In the genomic region with DNA sequence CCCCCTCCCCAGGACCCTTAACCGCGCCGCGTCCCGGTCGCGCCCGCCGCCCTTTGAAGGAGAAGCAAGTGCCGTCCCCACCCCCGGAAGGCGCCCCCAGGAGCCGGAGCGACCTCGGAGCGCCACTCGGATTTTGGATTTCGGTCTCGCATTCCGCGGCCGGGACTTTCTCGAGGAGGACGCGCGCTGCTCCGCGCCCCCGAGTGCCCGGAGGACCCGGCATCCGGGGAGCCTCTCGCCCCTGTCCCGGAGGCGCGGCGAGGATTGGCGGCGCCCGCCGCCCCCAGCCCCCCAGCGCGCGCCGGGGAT, we compare ENCODE assay signal across 8 cellular contexts. TPM values are rescaled to one million over a fixed set of nuclear protein-coding genes. Genes with fewer than 3 reads are reported as not detected.
DNase-seq lines count a peak whose midpoint lies in the region; ATAC-seq, FAIRE-seq and TF ChIP-seq lines count a peak whose summit lies in the region.

No MANE protein-coding gene starts in this region.

- peaks cover 8% of the 10 kb centered on the region for H3K4me1 ChIP-seq in keratinocyte (ENCODE audit: control insufficient read depth, extremely low read depth, insufficient read depth, low read length)
- peaks cover 2 to 55% (median 49%) of the 10 kb centered on the region in 5 donors for H3K4me1 ChIP-seq in subcutaneous abdominal adipose tissue (ENCODE audit: control insufficient read depth in 5 of 5, insufficient read depth in 5 of 5, low read length in 5 of 5)

- no peak for ATAC-seq in activated naive CD8-positive, alpha-beta T cell treated with anti-CD3 and anti-CD28 coated beads, Interleukin-2, amount 10 ng/mL, durations not matched to agents 7 days and 5 days (ENCODE audit: low read depth)

- H3K4me3 Mint-ChIP-seq in T-helper 2 cell treated with Interferon-gamma antibody and Interleukin-4, amounts not matched to agents 5 μg/mL and 100 μg/mL, for 36 hours = peak overlapping the region; percentile 75
- peak overlapping the region; percentile 82 for H3K4me3 Mint-ChIP-seq in activated naive CD8-positive, alpha-beta T cell treated with anti-CD3 and anti-CD28 coated beads, Interleukin-2, amount 10 ng/mL, durations not matched to agents 7 days and 5 days

- H2AFZ ChIP-seq in keratinocyte (ENCODE audit: control insufficient read depth, low read length) = no peak overlapping the region

- H3K9me1 ChIP-seq in keratinocyte (ENCODE audit: control insufficient read depth, extremely low read depth, insufficient read depth, low read length) = no peaks in the 10 kb centered on the region

- peak overlapping the region; percentile 83 for H3K9ac ChIP-seq in keratinocyte (ENCODE audit: control insufficient read depth, extremely low read depth, insufficient read depth, low read length)
- H3K9ac ChIP-seq in subcutaneous abdominal adipose tissue (ENCODE audit: low read length in 5 of 5) = peak overlapping the region in 4 of 5 donors; percentile 37 to 84 (median 76)

- peaks cover 36% of the 10 kb centered on the region for H3K79me2 ChIP-seq in keratinocyte (ENCODE audit: control insufficient read depth, insufficient read depth, low read length)

- H4K20me1 ChIP-seq in keratinocyte (ENCODE audit: control insufficient read depth, extremely low read depth, insufficient read depth, low read length) = peaks cover 5% of the 10 kb centered on the region

- no peak for TF ChIP-seq CTCF in keratinocyte (optimal IDR thresholded peaks at IDR 0.05 in 1 of 3, IDR thresholded peaks at IDR 0.05 in 1 of 3, conservative IDR thresholded peaks at IDR 0.05 in 1 of 3; ENCODE audit: extremely low read depth in 1 of 3, insufficient read depth in 2 of 3, low read length in 3 of 3)

- H3K36me3 ChIP-seq in keratinocyte (ENCODE audit: control insufficient read depth in 2 of 2, extremely low read depth in 1 of 2, insufficient read depth in 2 of 2, low read length in 2 of 2) (peaks cover 10 to 17% of the 10 kb centered on the region in 2 experiments), subcutaneous abdominal adipose tissue (ENCODE audit: control insufficient read depth in 5 of 5, insufficient read depth in 5 of 5, low read length in 5 of 5) (peaks cover 0 to 22% (median 16%) of the 10 kb centered on the region in 5 donors)

- peaks cover 8% of the 10 kb centered on the region for H3K4me1 Mint-ChIP-seq in T-helper 2 cell treated with Interferon-gamma antibody and Interleukin-4, amounts not matched to agents 5 μg/mL and 100 μg/mL, for 36 hours (ENCODE audit: low read depth)
- peaks cover 9% of the 10 kb centered on the region for H3K4me1 Mint-ChIP-seq in activated naive CD8-positive, alpha-beta T cell treated with anti-CD3 and anti-CD28 coated beads, Interleukin-2, amount 10 ng/mL, durations not matched to agents 7 days and 5 days

- POLR2A ChIA-PET in activated naive CD8-positive, alpha-beta T cell treated with anti-CD3 and anti-CD28 coated beads, Interleukin-2, amount 10 ng/mL, durations not matched to agents 7 days and 5 days (lab: Charles Lee) = interaction anchor here (1.0 kb wide), 3 partner anchors 10 to 17 kb away, joined by 3 to 8 read pairs (median 3); no protein-coding TSS in a partner anchor

- peaks cover 23% of the 10 kb centered on the region for H3K36me3 Mint-ChIP-seq in T-helper 2 cell treated with Interferon-gamma antibody and Interleukin-4, amounts not matched to agents 5 μg/mL and 100 μg/mL, for 36 hours (ENCODE audit: low read depth)
- peaks cover 9% of the 10 kb centered on the region for H3K36me3 Mint-ChIP-seq in activated naive CD8-positive, alpha-beta T cell treated with anti-CD3 and anti-CD28 coated beads, Interleukin-2, amount 10 ng/mL, durations not matched to agents 7 days and 5 days

- no peak overlapping the region for H3K27ac ChIP-seq in keratinocyte (ENCODE audit: control insufficient read depth, insufficient read depth, low read length)
- peak overlapping the region; percentile 72 for H3K27ac ChIP-seq in subcutaneous abdominal adipose tissue (ENCODE audit: low read depth, low read length)

- DNase-seq in T-helper 2 cell treated with Interferon-gamma antibody and Interleukin-4, amounts not matched to agents 5 μg/mL and 100 μg/mL, for 36 hours (ENCODE audit: low spot score) = no peak
- DNase-seq in T-helper 2 cell (no peak), keratinocyte (ENCODE audit: low read depth, low spot score) (no peak), NCI-H1048 (lab: John Stamatoyannopoulos, UW) (no peak), retina (no peak), NCI-H510A treated with DMSO at 0.1 percent for 48 hours (lab: John Stamatoyannopoulos, UW) (no peak)
- DNase-seq in activated naive CD8-positive, alpha-beta T cell treated with anti-CD3 and anti-CD28 coated beads, Interleukin-2, amount 10 ng/mL, durations not matched to agents 7 days and 5 days = no peak

- H3K4me3 ChIP-seq in keratinocyte (ENCODE audit: control insufficient read depth in 2 of 3, extremely low read depth in 1 of 3, insufficient read depth in 2 of 3, low read depth in 1 of 3, low read length in 3 of 3) = peak overlapping the region; percentile 69 to 87 (median 85)
- H3K4me3 ChIP-seq in subcutaneous abdominal adipose tissue (ENCODE audit: low read depth in 1 of 5, low read length in 5 of 5) = peak overlapping the region in 4 of 5 donors; percentile 75 to 86 (median 78)

- no peak for FAIRE-seq in keratinocyte (lab: Jason Lieb, UNC)

- H3K27me3 Mint-ChIP-seq in T-helper 2 cell treated with Interferon-gamma antibody and Interleukin-4, amounts not matched to agents 5 μg/mL and 100 μg/mL, for 36 hours (ENCODE audit: low read depth) = no peaks in the 10 kb centered on the region
- no peaks in the 10 kb centered on the region for H3K27me3 Mint-ChIP-seq in activated naive CD8-positive, alpha-beta T cell treated with anti-CD3 and anti-CD28 coated beads, Interleukin-2, amount 10 ng/mL, durations not matched to agents 7 days and 5 days

- no peaks in the 10 kb centered on the region for H3K9me3 Mint-ChIP-seq in T-helper 2 cell treated with Interferon-gamma antibody and Interleukin-4, amounts not matched to agents 5 μg/mL and 100 μg/mL, for 36 hours
- no peaks in the 10 kb centered on the region for H3K9me3 Mint-ChIP-seq in activated naive CD8-positive, alpha-beta T cell treated with anti-CD3 and anti-CD28 coated beads, Interleukin-2, amount 10 ng/mL, durations not matched to agents 7 days and 5 days

- peak overlapping the region; percentile 84 for H3K27ac Mint-ChIP-seq in T-helper 2 cell treated with Interferon-gamma antibody and Interleukin-4, amounts not matched to agents 5 μg/mL and 100 μg/mL, for 36 hours
- H3K27ac Mint-ChIP-seq in activated naive CD8-positive, alpha-beta T cell treated with anti-CD3 and anti-CD28 coated beads, Interleukin-2, amount 10 ng/mL, durations not matched to agents 7 days and 5 days = peak overlapping the region; percentile 82

- dilution Hi-C loops in keratinocyte (cut with MboI; ENCODE audit: extremely low pct_ligation_motif_present, low sequenced_read_pairs) = no loop called here

- no peaks in the 10 kb centered on the region for H3K27me3 ChIP-seq in keratinocyte (ENCODE audit: control insufficient read depth, extremely low read depth, insufficient read depth, low read length)
- H3K27me3 ChIP-seq in subcutaneous abdominal adipose tissue (ENCODE audit: control insufficient read depth in 5 of 5, insufficient read depth in 4 of 5, low read length in 5 of 5) = no peaks in the 10 kb centered on the region

- no peaks in the 10 kb centered on the region for H3K9me3 ChIP-seq in keratinocyte (ENCODE audit: control insufficient read depth, low read depth, low read length)
- H3K9me3 ChIP-seq in subcutaneous abdominal adipose tissue (ENCODE audit: control insufficient read depth in 5 of 5, low read length in 5 of 5) = no peaks in the 10 kb centered on the region

- H3K4me2 ChIP-seq in keratinocyte (ENCODE audit: control insufficient read depth, extremely low read depth, insufficient read depth, low read depth, low read length) = no peak overlapping the region

RNA-seq across cellular contexts. Expression of gene MIDN, which starts 1.6 kb away (rescaled TPM):
- total RNA-seq in activated naive CD8-positive, alpha-beta T cell treated with anti-CD3 and anti-CD28 coated beads, Interleukin-2, amount 10 ng/mL, durations not matched to agents 7 days and 5 days = 10 to 100 TPM; 75.2 to 80.7 TPM
- 4.7 to 14.1 TPM (median 6.8 TPM) in 3 replicates for polyA plus RNA-seq in keratinocyte
- polyA plus RNA-seq in keratinocyte (2011; ENCODE audit: low read depth) = 9.3 TPM
- polyA plus RNA-seq in keratinocyte (2011; cell fraction: cytosol; rRNA removed) = 3.8 and 6.9 TPM in 2 replicates
- 23.5 and 31.4 TPM in 2 replicates for polyA plus RNA-seq in keratinocyte (2011; cell fraction: nucleus; rRNA removed)
- polyA plus RNA-seq in keratinocyte (2012; ENCODE audit: low replicate concordance) = 23.0 and 30.3 TPM in 2 replicates
- polyA minus RNA-seq in keratinocyte = 5.9 to 26.1 TPM (median 6.6 TPM) in 3 replicates
- polyA minus RNA-seq in keratinocyte (2011; cell fraction: cytosol; rRNA and poly(A)+ RNA removed) = 44.9 TPM
- 31.4 and 35.8 TPM in 2 replicates for polyA minus RNA-seq in keratinocyte (2011; cell fraction: nucleus; rRNA and poly(A)+ RNA removed)

RNA-seq across cellular contexts. Expression of gene ATP5F1D, which starts 8.4 kb away (rescaled TPM):
- total RNA-seq in activated naive CD8-positive, alpha-beta T cell treated with anti-CD3 and anti-CD28 coated beads, Interleukin-2, amount 10 ng/mL, durations not matched to agents 7 days and 5 days = 100 to 1,000 TPM; 157 to 161 TPM
- polyA plus RNA-seq in keratinocyte = 51.3 to 95.4 TPM (median 80.0 TPM) in 3 replicates
- polyA plus RNA-seq in keratinocyte (2011; ENCODE audit: low read depth) = 74.6 TPM
- polyA plus RNA-seq in keratinocyte (2011; cell fraction: cytosol; rRNA removed) = 33.2 and 137 TPM in 2 replicates
- polyA plus RNA-seq in keratinocyte (2011; cell fraction: nucleus; rRNA removed) = 27.1 and 36.2 TPM in 2 replicates
- polyA plus RNA-seq in keratinocyte (2012; ENCODE audit: low replicate concordance) = 91.2 and 205 TPM in 2 replicates
- 23.4 to 39.5 TPM (median 25.4 TPM) in 3 replicates for polyA minus RNA-seq in keratinocyte
- 297 TPM for polyA minus RNA-seq in keratinocyte (2011; cell fraction: cytosol; rRNA and poly(A)+ RNA removed)
- polyA minus RNA-seq in keratinocyte (2011; cell fraction: nucleus; rRNA and poly(A)+ RNA removed) = 29.9 and 36.3 TPM in 2 replicates

RNA-seq across cellular contexts. Expression of gene CBARP, which starts 12.1 kb away (rescaled TPM):
- under 1 TPM; 0.14 to 0.17 TPM for total RNA-seq in activated naive CD8-positive, alpha-beta T cell treated with anti-CD3 and anti-CD28 coated beads, Interleukin-2, amount 10 ng/mL, durations not matched to agents 7 days and 5 days
- 0.93 to 2.8 TPM (median 1.2 TPM) in 3 replicates for polyA plus RNA-seq in keratinocyte
- 0.51 TPM for polyA plus RNA-seq in keratinocyte (2011; ENCODE audit: low read depth)
- polyA plus RNA-seq in keratinocyte (2011; cell fraction: cytosol; rRNA removed) = 0.55 and 1.9 TPM in 2 replicates
- polyA plus RNA-seq in keratinocyte (2011; cell fraction: nucleus; rRNA removed) = 3.6 and 6.2 TPM in 2 replicates
- polyA plus RNA-seq in keratinocyte (2012; ENCODE audit: low replicate concordance) = 3.5 and 3.6 TPM in 2 replicates
- 0.30 to 1.2 TPM (median 1.2 TPM) in 3 replicates for polyA minus RNA-seq in keratinocyte
- 11.5 TPM for polyA minus RNA-seq in keratinocyte (2011; cell fraction: cytosol; rRNA and poly(A)+ RNA removed)
- 3.4 and 7.1 TPM in 2 replicates for polyA minus RNA-seq in keratinocyte (2011; cell fraction: nucleus; rRNA and poly(A)+ RNA removed)

RNA-seq across cellular contexts. Expression of gene CIRBP, which starts 19.2 kb away (rescaled TPM):
- 100 to 1,000 TPM; 327 to 342 TPM for total RNA-seq in activated naive CD8-positive, alpha-beta T cell treated with anti-CD3 and anti-CD28 coated beads, Interleukin-2, amount 10 ng/mL, durations not matched to agents 7 days and 5 days
- polyA plus RNA-seq in keratinocyte = 97.5 to 164 TPM (median 113 TPM) in 3 replicates
- 140 TPM for polyA plus RNA-seq in keratinocyte (2011; ENCODE audit: low read depth)
- polyA plus RNA-seq in keratinocyte (2011; cell fraction: cytosol; rRNA removed) = 57.4 and 107 TPM in 2 replicates
- polyA plus RNA-seq in keratinocyte (2011; cell fraction: nucleus; rRNA removed) = 226 and 247 TPM in 2 replicates
- polyA plus RNA-seq in keratinocyte (2012; ENCODE audit: low replicate concordance) = 130 and 149 TPM in 2 replicates
- 15.5 to 48.4 TPM (median 20.1 TPM) in 3 replicates for polyA minus RNA-seq in keratinocyte
- 122 TPM for polyA minus RNA-seq in keratinocyte (2011; cell fraction: cytosol; rRNA and poly(A)+ RNA removed)
- polyA minus RNA-seq in keratinocyte (2011; cell fraction: nucleus; rRNA and poly(A)+ RNA removed) = 28.2 and 42.2 TPM in 2 replicates

RNA-seq across cellular contexts. Expression of gene FAM174C, which starts 25.4 kb away (rescaled TPM):
- total RNA-seq in activated naive CD8-positive, alpha-beta T cell treated with anti-CD3 and anti-CD28 coated beads, Interleukin-2, amount 10 ng/mL, durations not matched to agents 7 days and 5 days = 10 to 100 TPM; 44.5 to 48.3 TPM
- 18.5 to 30.1 TPM (median 27.6 TPM) in 3 replicates for polyA plus RNA-seq in keratinocyte
- polyA plus RNA-seq in keratinocyte (2011; ENCODE audit: low read depth) = 16.5 TPM
- 23.5 and 65.8 TPM in 2 replicates for polyA plus RNA-seq in keratinocyte (2011; cell fraction: cytosol; rRNA removed)
- 16.3 and 21.3 TPM in 2 replicates for polyA plus RNA-seq in keratinocyte (2011; cell fraction: nucleus; rRNA removed)
- polyA plus RNA-seq in keratinocyte (2012; ENCODE audit: low replicate concordance) = 45.3 and 60.9 TPM in 2 replicates
- polyA minus RNA-seq in keratinocyte = 7.1 to 15.1 TPM (median 8.0 TPM) in 3 replicates
- polyA minus RNA-seq in keratinocyte (2011; cell fraction: cytosol; rRNA and poly(A)+ RNA removed) = 49.3 TPM
- polyA minus RNA-seq in keratinocyte (2011; cell fraction: nucleus; rRNA and poly(A)+ RNA removed) = 3.1 and 5.0 TPM in 2 replicates
